Comparison of ENCODE assay signal across 30 cellular contexts in the genomic region with DNA sequence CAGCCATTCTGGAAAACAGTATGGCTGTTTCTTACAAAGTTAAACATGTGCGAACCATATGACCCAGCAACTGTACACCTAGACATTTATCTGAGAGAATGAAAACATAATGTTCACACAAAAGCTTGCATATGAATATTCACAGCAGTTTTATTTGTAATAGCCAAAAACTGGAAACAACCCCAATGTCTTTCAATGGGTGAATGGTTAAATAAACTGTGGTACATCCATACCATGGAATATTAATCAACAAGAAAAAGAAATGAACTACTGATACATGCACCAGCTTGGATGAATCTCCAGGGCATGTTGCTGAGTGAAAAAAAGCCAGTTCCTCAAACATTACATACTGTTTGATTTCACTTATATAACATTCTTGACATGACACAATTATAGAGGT. TPM values are rescaled to one million over a fixed set of nuclear protein-coding genes. Genes with fewer than 3 reads are reported as not detected.
"Had no signal": no experiment of that assay in that cellular context is flagged by ENCODE, and none has a peak within 500 bp of the region (broad histone marks: within the 10 kb centered on the region; RNA-seq: fewer than 3 reads in every experiment).

No MANE protein-coding gene starts in this region.

- DNase-seq: stimulated activated CD4-positive, alpha-beta T cell treated with anti-CD3 and anti-CD28 coated beads, Interleukin-2, amount 100 ng/mL, for 48 hours; stimulated activated CD4-positive, alpha-beta T cell treated with anti-CD3 and anti-CD28 coated beads, Interleukin-4, amount 100 ng/mL, for 1 hour; stimulated activated CD4-positive, alpha-beta T cell treated with anti-CD3 and anti-CD28 coated beads, Interleukin-4, amount 100 ng/mL, for 24 hours; stimulated activated CD4-positive, alpha-beta T cell treated with anti-CD3 and anti-CD28 coated beads, Interleukin-4, amount 100 ng/mL, for 4 hours; stimulated activated CD8-positive, alpha-beta memory T cell treated with anti-CD3 and anti-CD28 coated beads, Interleukin-4, amount 100 ng/mL, for 48 hours; stimulated activated naive B cell treated with anti-CD40 and anti-IgM and Interleukin-4, amounts not matched to agents 10 μg/mL and 1 μg/mL and 100 μg/mL, for 72 hours; stimulated activated naive CD4-positive, alpha-beta T cell; stimulated activated naive CD4-positive, alpha-beta T cell treated with Interleukin-2 at 50 U/mL for 16 hours; stimulated activated naive CD8-positive, alpha-beta T cell treated with anti-CD3 and anti-CD28 coated beads, Interleukin-15, amount 100 ng/mL, for 72 hours; stimulated activated naive CD8-positive, alpha-beta T cell treated with anti-CD3 and anti-CD28 coated beads, Interleukin-15, Interleukin-2, amounts not matched to agents 100 U/mL and 50 U/mL, for 24 hours; stomach; substantia nigra; thyroid gland; tibial artery; transverse colon; trophoblast cell; upper lobe of left lung; uterus had no signal

- H3K9me3 ChIP-seq: suprapubic skin, testis, thyroid gland had no signal

- H3K27me3 Mint-ChIP-seq: stimulated activated memory B cell treated with anti-CD40 and anti-IgM and Interleukin-4, amounts not matched to agents 10 μg/mL and 1 μg/mL and 100 μg/mL, for 72 hours; stimulated activated naive CD8-positive, alpha-beta T cell treated with anti-CD3 and anti-CD28 coated beads, Interleukin-15, amount 100 ng/mL, for 72 hours; type B pancreatic cell had no signal

- ATAC-seq: stimulated activated effector memory CD8-positive, alpha-beta T cell treated with anti-CD3 and anti-CD28 coated beads, Interleukin-12 subunit alpha, Interleukin-12 subunit beta, amount 100 ng/mL, for 72 hours; stimulated activated memory B cell treated with anti-CD40 and anti-IgM and Interleukin-4, amounts not matched to agents 10 μg/mL and 1 μg/mL and 100 μg/mL, for 72 hours; stimulated activated naive B cell treated with anti-CD40 and anti-IgM and Interleukin-4, amounts not matched to agents 10 μg/mL and 1 μg/mL and 100 μg/mL, for 72 hours; stimulated activated naive CD8-positive, alpha-beta T cell treated with anti-CD3 and anti-CD28 coated beads, Interleukin-15, amount 100 ng/mL, for 72 hours; stimulated activated naive CD8-positive, alpha-beta T cell treated with anti-CD3 and anti-CD28 coated beads, Interleukin-15, Interleukin-2, amounts not matched to agents 100 U/mL and 50 U/mL, for 24 hours; upper lobe of right lung had no signal

- H3K27me3 ChIP-seq: stomach, suprapubic skin, testis, thyroid gland, tibial artery, tibial nerve, transverse colon, upper lobe of left lung, upper lobe of right lung, uterus, vagina had no signal

- H3K4me1 Mint-ChIP-seq: stimulated activated effector memory CD8-positive, alpha-beta T cell treated with anti-CD3 and anti-CD28 coated beads, Interleukin-12 subunit alpha, Interleukin-12 subunit beta, amount 100 ng/mL, for 72 hours; stimulated activated memory B cell treated with anti-CD40 and anti-IgM and Interleukin-4, amounts not matched to agents 10 μg/mL and 1 μg/mL and 100 μg/mL, for 72 hours had no signal

- H3K4me1 ChIP-seq: stomach, suprapubic skin, testis, thyroid gland, tibial artery, tibial nerve, transverse colon, upper lobe of left lung, upper lobe of right lung, uterus, vagina had no signal

- H3K4me3 ChIP-seq: stomach, suprapubic skin, testis, thoracic aorta, thyroid gland, tibial artery, tibial nerve, transverse colon, upper lobe of left lung, upper lobe of right lung, uterus, vagina had no signal

- H3K36me3 ChIP-seq: suprapubic skin, thoracic aorta, thyroid gland, transverse colon, upper lobe of right lung, uterus, vagina had no signal

- H3K27ac ChIP-seq: stomach, suprapubic skin, testis, thoracic aorta, thyroid gland, tibial artery, tibial nerve, transverse colon, upper lobe of left lung, upper lobe of right lung, uterus, vagina had no signal

- H3K4me3 Mint-ChIP-seq: stimulated activated effector memory CD8-positive, alpha-beta T cell treated with anti-CD3 and anti-CD28 coated beads, Interleukin-12 subunit alpha, Interleukin-12 subunit beta, amount 100 ng/mL, for 72 hours; stimulated activated memory B cell treated with anti-CD40 and anti-IgM and Interleukin-4, amounts not matched to agents 10 μg/mL and 1 μg/mL and 100 μg/mL, for 72 hours; stimulated activated naive B cell treated with anti-CD40 and anti-IgM and Interleukin-4, amounts not matched to agents 10 μg/mL and 1 μg/mL and 100 μg/mL, for 72 hours; stimulated activated naive CD8-positive, alpha-beta T cell treated with anti-CD3 and anti-CD28 coated beads, Interleukin-15, amount 100 ng/mL, for 72 hours; stimulated activated naive CD8-positive, alpha-beta T cell treated with anti-CD3 and anti-CD28 coated beads, Interleukin-15, Interleukin-2, amounts not matched to agents 100 ng/mL and 50 ng/mL, for 24 hours; type B pancreatic cell had no signal

- H3K27ac Mint-ChIP-seq: stimulated activated effector memory CD8-positive, alpha-beta T cell treated with anti-CD3 and anti-CD28 coated beads, Interleukin-12 subunit alpha, Interleukin-12 subunit beta, amount 100 ng/mL, for 72 hours; stimulated activated memory B cell treated with anti-CD40 and anti-IgM and Interleukin-4, amounts not matched to agents 10 μg/mL and 1 μg/mL and 100 μg/mL, for 72 hours; stimulated activated naive B cell treated with anti-CD40 and anti-IgM and Interleukin-4, amounts not matched to agents 10 μg/mL and 1 μg/mL and 100 μg/mL, for 72 hours; stimulated activated naive CD8-positive, alpha-beta T cell treated with anti-CD3 and anti-CD28 coated beads, Interleukin-15, amount 100 ng/mL, for 72 hours; stimulated activated naive CD8-positive, alpha-beta T cell treated with anti-CD3 and anti-CD28 coated beads, Interleukin-15, Interleukin-2, amounts not matched to agents 100 ng/mL and 50 ng/mL, for 24 hours; type B pancreatic cell had no signal

RNA-seq across cellular contexts. Expression of a gene that starts 37.3 kb away (rescaled TPM):
- total RNA-seq: stomach, temporal lobe, thoracic aorta, upper lobe of left lung, upper lobe of right lung, urinary bladder, uterus had no signal
